Comparison of ENCODE assay signal across 24 cellular contexts in the genomic region with DNA sequence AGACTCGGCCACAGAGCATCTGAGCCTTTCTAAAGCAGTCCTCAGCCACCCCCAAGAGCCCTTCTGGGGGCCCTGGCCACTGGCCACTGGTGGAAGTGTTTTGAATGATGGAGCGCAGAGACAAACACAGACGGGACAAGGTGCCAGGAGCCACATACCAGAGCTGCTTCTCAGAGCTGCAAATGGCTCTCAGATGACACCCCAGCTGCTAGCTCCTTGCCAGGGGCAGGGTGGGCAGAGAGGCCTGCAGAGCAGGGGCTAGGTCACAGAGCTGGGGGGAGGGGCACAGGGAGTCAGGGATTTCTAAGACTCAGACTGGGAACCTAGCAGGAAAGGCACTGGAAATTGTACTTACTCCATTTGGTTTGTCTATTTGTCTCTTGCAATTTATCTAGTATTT. TPM values are rescaled to one million over a fixed set of nuclear protein-coding genes. Genes with fewer than 3 reads are reported as not detected.
DNase-seq lines count a peak whose midpoint lies in the region; ATAC-seq and TF ChIP-seq lines count a peak whose summit lies in the region.
"Had no signal": no experiment of that assay in that cellular context is flagged by ENCODE, and none has a peak within 500 bp of the region (broad histone marks: within the 10 kb centered on the region; RNA-seq: fewer than 3 reads in every experiment).

No MANE protein-coding gene starts in this region.

- H3K27me3 Mint-ChIP-seq in glutamatergic neuron (ENCODE audit: unreplicated experiment) (peaks cover 29% of the 10 kb centered on the region), T-helper 17 cell (peaks cover 30% of the 10 kb centered on the region)
- H3K27me3 Mint-ChIP-seq: activated naive CD8-positive, alpha-beta T cell treated with anti-CD3 and anti-CD28 coated beads for 36 hours had no signal

- no peak overlapping the region for H3K14ac ChIP-seq in neuronal stem cell (ENCODE audit: low read length)

- H3K36me3 Mint-ChIP-seq in glutamatergic neuron (ENCODE audit: unreplicated experiment), result no peaks in the 10 kb centered on the region
- no peaks in the 10 kb centered on the region for H3K36me3 Mint-ChIP-seq in T-helper 17 cell (ENCODE audit: low read depth)
- H3K36me3 Mint-ChIP-seq: activated naive CD8-positive, alpha-beta T cell treated with anti-CD3 and anti-CD28 coated beads for 36 hours; CD4-positive, CD25-positive, alpha-beta regulatory T cell; natural killer cell had no signal

- H3K4me3 ChIP-seq in neuronal stem cell (ENCODE audit: low read length in 2 of 2), result no peak overlapping the region
- H3K4me3 ChIP-seq: body of pancreas, colonic mucosa, prostate gland, SJSA1, smooth muscle cell, upper lobe of left lung had no signal

- no peak overlapping the region for H2BK15ac ChIP-seq in neuronal stem cell (ENCODE audit: low read length)

- H3K4me1 ChIP-seq in neuronal stem cell (ENCODE audit: control insufficient read depth in 2 of 2, insufficient read depth in 1 of 2, low read depth in 1 of 2, low read length in 2 of 2), result peaks cover 22 to 28% of the 10 kb centered on the region in 2 donors
- H3K4me1 ChIP-seq: colonic mucosa, prostate gland, SJSA1 had no signal

- H3K23ac ChIP-seq in neuronal stem cell (ENCODE audit: low read depth, low read length, poor library complexity), result no peak overlapping the region

- WGBS in neuronal stem cell (ENCODE audit: extremely low coverage in 2 of 2, insufficient read length in 2 of 2, insufficient replicate concordance in 1 of 2), 2 donors, result no CpG with 5 or more reads among the region's 3 CpGs

- H3K9me3 ChIP-seq in neuronal stem cell (replicated peaks in 1 of 2; ENCODE audit: control insufficient read depth in 2 of 2, insufficient read depth in 1 of 2, low read depth in 1 of 2, low read length in 2 of 2), result no peaks in the 10 kb centered on the region
- H3K9me3 ChIP-seq in T-helper 17 cell (ENCODE audit: control insufficient read depth, low read length, poor library complexity, severe bottlenecking), result no peaks in the 10 kb centered on the region
- H3K9me3 ChIP-seq: body of pancreas, colonic mucosa, prostate gland, SJSA1, upper lobe of left lung had no signal

- H4K91ac ChIP-seq in neuronal stem cell (ENCODE audit: low read depth, low read length, poor library complexity), result no peak overlapping the region

- no peak for ATAC-seq in T-helper 17 cell
- no peak for ATAC-seq in HG02973 (IDR thresholded peaks at IDR 0.05; ENCODE audit: unreplicated experiment)
- ATAC-seq: body of pancreas, natural killer cell, PC-3 had no signal

- no peak overlapping the region for H2BK12ac ChIP-seq in neuronal stem cell (ENCODE audit: low read length)

- H3K79me1 ChIP-seq in neuronal stem cell (ENCODE audit: low read depth, low read length), result no peaks in the 10 kb centered on the region

- peaks cover 25% of the 10 kb centered on the region for H3K9me3 Mint-ChIP-seq in glutamatergic neuron (ENCODE audit: unreplicated experiment)
- H3K9me3 Mint-ChIP-seq: activated naive CD8-positive, alpha-beta T cell treated with anti-CD3 and anti-CD28 coated beads for 36 hours; CD4-positive, CD25-positive, alpha-beta regulatory T cell; natural killer cell; T-helper 2 cell treated with Interferon-gamma antibody and Interleukin-4, amounts not matched to agents 5 μg/mL and 100 μg/mL, for 36 hours had no signal

- H3K4ac ChIP-seq in neuronal stem cell (ENCODE audit: low read length), result no peak overlapping the region

- no peak overlapping the region for H3K27ac ChIP-seq in neuronal stem cell (replicated peaks; ENCODE audit: low read length)
- H3K27ac ChIP-seq: 22Rv1, body of pancreas, colonic mucosa, KMS-11, prostate gland, SJSA1 had no signal

- H4K8ac ChIP-seq in neuronal stem cell (ENCODE audit: low read depth, low read length), result no peak overlapping the region

- H2AFZ ChIP-seq in neuronal stem cell (ENCODE audit: low read length), result peak overlapping the region; percentile 5

- peak; percentile 54 for DNase-seq in DMS 273 (lab: John Stamatoyannopoulos, UW; ENCODE audit: unreplicated experiment)
- no peak for DNase-seq in DMS 273 treated with DMSO at 0.1 percent for 48 hours (lab: John Stamatoyannopoulos, UW)
- peak; percentile 40 for DNase-seq in LHCN-M2 (ENCODE audit: low read depth)
- DNase-seq in glutamatergic neuron, result peak; percentile 58
- DNase-seq in neuronal stem cell (ENCODE audit: low spot score), result no peak
- DNase-seq in T-helper 17 cell, result no peak
- DNase-seq in activated CD4-positive, alpha-beta T cell treated with anti-CD3 and anti-CD28 coated beads for 48 hours, result no peak
- DNase-seq: activated CD4-positive, CD25-positive, alpha-beta regulatory T cell treated with anti-CD3 and anti-CD28 coated beads, Interleukin-2, amount 50 U/mL, for 72 hours; activated naive CD8-positive, alpha-beta T cell treated with anti-CD3 and anti-CD28 coated beads for 36 hours; body of pancreas; CD4-positive, CD25-positive, alpha-beta regulatory T cell; colonic mucosa; natural killer cell; NCI-H2107; PC-3; stimulated activated CD4-positive, alpha-beta T cell treated with anti-CD3 and anti-CD28 coated beads, Interleukin-4, amount 100 ng/mL, for 1 hour; upper lobe of left lung had no signal

- H2BK120ac ChIP-seq in neuronal stem cell (ENCODE audit: low read depth, low read length), result no peak overlapping the region

- H3K4me3 Mint-ChIP-seq in glutamatergic neuron (ENCODE audit: unreplicated experiment) (peak overlapping the region; percentile 65), T-helper 17 cell (no peak overlapping the region)
- H3K4me3 Mint-ChIP-seq: activated naive CD8-positive, alpha-beta T cell treated with anti-CD3 and anti-CD28 coated beads for 36 hours; CD4-positive, CD25-positive, alpha-beta regulatory T cell; natural killer cell; T-helper 2 cell treated with Interferon-gamma antibody and Interleukin-4, amounts not matched to agents 5 μg/mL and 100 μg/mL, for 36 hours had no signal

- H3K4me2 ChIP-seq in neuronal stem cell (ENCODE audit: insufficient read depth, low read length, poor library complexity, severe bottlenecking), result no peak overlapping the region
- H3K4me2 ChIP-seq: KMS-11, smooth muscle cell had no signal

- H3K27me3 ChIP-seq in neuronal stem cell (ENCODE audit: control insufficient read depth in 3 of 3, insufficient read depth in 3 of 3, low read depth in 1 of 3, low read length in 3 of 3), result no peaks in the 10 kb centered on the region
- H3K27me3 ChIP-seq: body of pancreas, colonic mucosa, upper lobe of left lung had no signal

- H2BK5ac ChIP-seq in neuronal stem cell (ENCODE audit: low read length), result no peak overlapping the region

- TF ChIP-seq CTCF in glutamatergic neuron (IDR thresholded peaks at IDR 0.05; ENCODE audit: partially characterized antibody, unreplicated experiment), result no peak

- peaks cover 66% of the 10 kb centered on the region for H3K4me1 Mint-ChIP-seq in glutamatergic neuron (ENCODE audit: low read depth, unreplicated experiment)
- H3K4me1 Mint-ChIP-seq in T-helper 17 cell, result no peaks in the 10 kb centered on the region
- H3K4me1 Mint-ChIP-seq: activated naive CD8-positive, alpha-beta T cell treated with anti-CD3 and anti-CD28 coated beads for 36 hours; CD4-positive, CD25-positive, alpha-beta regulatory T cell; natural killer cell had no signal

- H3K27ac Mint-ChIP-seq in glutamatergic neuron (ENCODE audit: unreplicated experiment) (peak overlapping the region; percentile 95), T-helper 17 cell (no peak overlapping the region)
- H3K27ac Mint-ChIP-seq: activated naive CD8-positive, alpha-beta T cell treated with anti-CD3 and anti-CD28 coated beads for 36 hours; natural killer cell; T-helper 2 cell treated with Interferon-gamma antibody and Interleukin-4, amounts not matched to agents 5 μg/mL and 100 μg/mL, for 36 hours had no signal

- peak overlapping the region; percentile 80 for H3K18ac ChIP-seq in neuronal stem cell (ENCODE audit: low read length)

- peak overlapping the region; percentile 61 for H3K9ac ChIP-seq in neuronal stem cell (ENCODE audit: low read depth, low read length, poor library complexity)
- H3K9ac ChIP-seq: KMS-11 had no signal

- no peaks in the 10 kb centered on the region for H3K36me3 ChIP-seq in neuronal stem cell (replicated peaks in 1 of 2; ENCODE audit: control insufficient read depth in 2 of 2, insufficient read depth in 2 of 2, low read length in 2 of 2)
- H3K36me3 ChIP-seq: colonic mucosa, prostate gland, SJSA1, upper lobe of left lung had no signal

- H2AK5ac ChIP-seq in neuronal stem cell (ENCODE audit: low read depth, low read length), result peak overlapping the region; percentile 47

RNA-seq across cellular contexts. Expression of a gene that starts 30.4 kb away (rescaled TPM):
- 0.38 and 2.8 TPM in 2 replicates for total RNA-seq in LHCN-M2 (2014; rRNA removed)
- polyA plus RNA-seq in LHCN-M2 (2012), result 1.2 TPM
- 3.8 TPM for total RNA-seq in glutamatergic neuron (ENCODE audit: unreplicated experiment)
- 3.7 TPM for polyA plus RNA-seq in neuronal stem cell (2013, experiment 1 of 2)
- 4.2 TPM for polyA plus RNA-seq in neuronal stem cell (2013, experiment 2 of 2)
- total RNA-seq in T-helper 17 cell, result under 1 TPM; 0.12 to 0.29 TPM
- total RNA-seq: SJSA1 had no signal
- polyA plus RNA-seq: CD4-positive, CD25-positive, alpha-beta regulatory T cell had no signal

Comparison
In these comparisons a context has a peak if more than half of its experiments do, and no peak if none do; other contexts are left out.
1. DNase-seq: peak in DMS 273 (single experiment), LHCN-M2 (single experiment) and glutamatergic neuron (single experiment); none in DMS 273 treated with DMSO at 0.1 percent for 48 hours (single experiment), neuronal stem cell (single experiment), T-helper 17 cell (0 of 3) and activated CD4-positive, alpha-beta T cell treated with anti-CD3 and anti-CD28 coated beads for 48 hours (single experiment).